ENCODE assay signal across 8 cellular contexts in the genomic region with DNA sequence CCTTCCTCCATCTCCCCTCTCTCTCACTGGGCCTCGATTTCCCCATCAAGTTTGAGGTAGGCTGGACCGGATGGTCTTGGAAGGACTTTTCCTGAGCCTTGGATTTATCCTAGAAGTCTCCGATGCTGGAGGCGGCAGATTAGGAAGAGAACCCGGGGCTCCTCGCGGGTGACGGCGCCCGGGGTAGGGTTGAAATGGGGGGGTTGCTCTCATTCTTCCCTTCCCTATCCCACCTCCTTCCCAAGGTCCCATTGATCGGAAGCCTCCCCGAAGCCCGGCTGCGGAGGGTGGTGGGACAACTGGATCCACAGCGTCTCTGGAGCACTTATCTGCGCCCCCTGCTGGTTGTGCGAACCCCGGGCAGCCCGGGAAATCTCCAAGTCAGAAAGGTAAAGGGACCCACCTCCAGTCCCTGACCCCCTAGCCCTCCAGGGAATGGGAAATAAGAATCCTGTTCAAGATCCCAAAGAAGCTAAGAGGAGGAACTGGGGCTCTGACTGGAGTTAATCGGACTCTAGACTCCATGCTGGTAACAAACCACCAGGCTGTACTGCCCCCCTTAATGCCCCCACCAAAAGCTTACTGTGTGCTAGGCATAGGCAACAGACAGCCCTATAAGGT. TPM values are rescaled to one million over a fixed set of nuclear protein-coding genes. Genes with fewer than 3 reads are reported as not detected.
DNase-seq lines count a peak whose midpoint lies in the region; ATAC-seq and TF ChIP-seq lines count a peak whose summit lies in the region.

No MANE protein-coding gene starts in this region.

- CTCF ChIA-PET in mammary epithelial cell (lab: Charles Lee; ENCODE audit: low non-redundant PET) = interaction anchor here (0.5 to 1.7 kb wide), 5 partner anchors 12 to 268 kb away, joined by 3 to 9 read pairs (median 4); partner anchors contain the start of gene SIX5

- no peak for ATAC-seq in HG02981 (IDR thresholded peaks at IDR 0.05; ENCODE audit: unreplicated experiment)
- no peak for ATAC-seq in HG03108 (IDR thresholded peaks at IDR 0.05; ENCODE audit: unreplicated experiment)

- peak overlapping the region; percentile 85 for H2AFZ ChIP-seq in mammary epithelial cell (ENCODE audit: low read depth, low read length)

- WGBS in mammary epithelial cell (ENCODE audit: low coverage, missing lambda C conversion rate) = under 1% methylated on average over 14 of the region's 20 CpGs

- H3K27ac ChIP-seq in mammary epithelial cell (ENCODE audit: insufficient read depth, low read depth, low read length) = peak overlapping the region; percentile 93

- no peaks in the 10 kb centered on the region for H3K27me3 ChIP-seq in mammary epithelial cell (ENCODE audit: insufficient read depth, low read length)

- DNase-seq in NCI-H146 treated with DMSO at 0.1 percent for 48 hours (lab: John Stamatoyannopoulos, UW; ENCODE audit: unreplicated experiment) = peak; percentile 57
- peak; percentile 71 for DNase-seq in UCSD-AML1 (lab: John Stamatoyannopoulos, UW; ENCODE audit: unreplicated experiment)
- DNase-seq in mammary epithelial cell = peak; percentile 55
- peak; percentile 68 for DNase-seq in inferior parietal cortex (ENCODE audit: extremely low spot score)
- peak; percentile 32 for DNase-seq in smooth muscle cell of the brain vasculature (ENCODE audit: low read depth, low spot score)

- peak overlapping the region; percentile 85 for H3K4me2 ChIP-seq in mammary epithelial cell (ENCODE audit: insufficient read depth, low read depth, low read length)

- TF ChIP-seq CTCF in GM12872 (IDR thresholded peaks at IDR 0.05; ENCODE audit: insufficient read depth, low read depth, low read length) (peak; percentile 92), mammary epithelial cell (conservative IDR thresholded peaks at IDR 0.05 in 1 of 2, IDR thresholded peaks at IDR 0.05 in 1 of 2; ENCODE audit: extremely low read depth in 1 of 2, insufficient read depth in 1 of 2, low read depth in 1 of 2, low read length in 2 of 2) (peak; percentile 85 to 96)

- no peaks in the 10 kb centered on the region for H3K9me3 ChIP-seq in mammary epithelial cell (replicated peaks; ENCODE audit: insufficient read depth, low read length)

- intact Hi-C loops in mammary epithelial cell (cut with micrococcal nuclease) = loop anchor here (1.0 to 5.0 kb wide), 5 partner anchors 24 to 271 kb away; partner anchors contain the start of genes ERCC1 and OPA3

- BruUV-seq in mammary epithelial cell (replicated peaks; lab: Mats Ljungman, UMichigan) = no TSS peak

- H3K4me3 ChIP-seq in mammary epithelial cell (replicated peaks in 1 of 3; ENCODE audit: insufficient read depth in 1 of 3, low read depth in 2 of 3, low read length in 3 of 3) = peak overlapping the region; percentile 72 to 91 (median 83)

- peaks cover 8% of the 10 kb centered on the region for H3K4me1 ChIP-seq in mammary epithelial cell (ENCODE audit: insufficient read depth, low read length)

- in situ Hi-C loops in mammary epithelial cell (cut with MboI; ENCODE audit: low sequenced_read_pairs in 2 of 2) = loop anchor here in 1 of 2 donors (10.0 kb wide), 1 partner anchor 82 kb away; no protein-coding TSS in a partner anchor

- peaks cover 48% of the 10 kb centered on the region for H3K79me2 ChIP-seq in mammary epithelial cell (ENCODE audit: insufficient read depth, low read length)

- H3K36me3 ChIP-seq in mammary epithelial cell (ENCODE audit: insufficient read depth, low read length) = peaks cover 8% of the 10 kb centered on the region

- dilution Hi-C loops in mammary epithelial cell (cut with HindIII; ENCODE audit: low sequenced_read_pairs) = loop anchor here (5.0 to 10.0 kb wide), 5 partner anchors 39 to 218 kb away; partner anchors contain the start of genes FBXO46, MEIOSIN and VASP

- H4K20me1 ChIP-seq in mammary epithelial cell (ENCODE audit: insufficient read depth, low read length) = no peaks in the 10 kb centered on the region

- peak overlapping the region; percentile 96 for H3K9ac ChIP-seq in mammary epithelial cell (ENCODE audit: insufficient read depth, low read length)

RNA-seq across cellular contexts. Expression of gene QPCTL, which starts 0.8 kb away (rescaled TPM):
- total RNA-seq in mammary epithelial cell = 10 to 100 TPM; 22.5 to 22.6 TPM
- polyA plus RNA-seq in mammary epithelial cell = 12.1 TPM
- polyA minus RNA-seq in mammary epithelial cell = 25.5 TPM

RNA-seq across cellular contexts. Expression of gene SNRPD2, which starts 1.5 kb away (rescaled TPM):
- total RNA-seq in mammary epithelial cell = 100 to 1,000 TPM; 136 to 412 TPM
- polyA plus RNA-seq in mammary epithelial cell = 618 TPM
- polyA minus RNA-seq in mammary epithelial cell = 223 TPM

RNA-seq across cellular contexts. Expression of gene GIPR, which starts 25.3 kb away (rescaled TPM):
- total RNA-seq in mammary epithelial cell = 1 to 10 TPM; 1.3 to 1.4 TPM
- polyA plus RNA-seq in mammary epithelial cell = 0.60 TPM
- 9.4 TPM for polyA minus RNA-seq in mammary epithelial cell

RNA-seq across cellular contexts. Expression of gene FBXO46, which starts 37.4 kb away (rescaled TPM):
- 10 to 100 TPM in 1 of 2 donors, 1 to 10 TPM in 1; 9.5 to 19.5 TPM for total RNA-seq in mammary epithelial cell
- 3.6 TPM for polyA plus RNA-seq in mammary epithelial cell
- 3.5 TPM for polyA minus RNA-seq in mammary epithelial cell

RNA-seq across cellular contexts. Expression of gene MEIOSIN, which starts 40.0 kb away (rescaled TPM):
- total RNA-seq in mammary epithelial cell = not detected
- polyA plus RNA-seq in mammary epithelial cell = 0.01 TPM
- not detected for polyA minus RNA-seq in mammary epithelial cell
